In the genomic region with DNA sequence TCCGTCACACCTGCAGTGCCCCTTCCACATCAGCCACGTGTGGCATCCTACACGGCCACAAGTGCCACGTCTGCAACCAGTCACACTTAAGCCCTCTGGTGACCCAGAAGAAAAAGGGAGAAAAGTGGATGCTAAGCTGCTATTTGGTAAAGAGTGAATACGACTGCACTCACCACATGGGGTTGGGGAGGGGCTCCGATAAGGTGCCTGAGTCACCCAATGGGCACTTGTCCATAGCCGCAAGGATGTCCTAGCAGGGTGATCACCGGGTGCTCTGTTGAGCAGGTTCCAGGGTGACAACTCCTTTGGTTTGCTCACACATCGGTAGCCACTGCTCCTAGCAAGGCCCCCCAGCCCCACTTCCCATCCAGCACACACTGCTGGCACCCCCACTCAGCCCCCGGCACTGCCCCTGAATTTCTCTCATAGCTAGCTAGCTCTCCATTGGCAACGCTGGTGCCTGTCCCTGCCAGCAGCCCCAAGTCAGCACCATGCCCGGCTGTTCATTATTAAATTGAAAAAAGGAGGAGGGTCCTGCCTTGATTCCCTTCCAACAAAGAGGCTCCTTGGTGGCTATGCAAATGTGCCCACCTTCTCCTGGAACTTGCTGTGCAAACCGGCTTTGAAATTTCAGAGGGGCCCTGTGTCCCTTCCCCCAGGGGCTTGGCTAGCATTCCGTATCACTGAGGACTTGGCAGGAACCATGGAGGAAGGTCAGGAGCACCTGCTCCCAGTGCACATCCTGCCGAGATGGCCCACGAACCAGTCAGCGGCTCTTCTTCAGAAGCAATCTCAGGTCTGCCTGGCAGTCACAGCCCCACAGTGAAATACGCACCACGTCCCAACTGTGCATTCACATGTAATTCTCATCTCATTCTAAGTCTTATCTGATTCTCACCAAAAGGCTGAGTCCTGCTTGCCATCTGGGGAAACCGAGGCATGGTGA, we compare ENCODE assay signal across 1 cellular context.
TF ChIP-seq lines count a peak whose summit lies in the region.

No MANE protein-coding gene starts in this region.

TF ChIP-seq in HepG2, 621 proteins besides CTCF, POLR2A, EP300 and RAD21:
- 0 out of 2 replicates have a peak, but pooled peaks have one; percentile 1 for TF ChIP-seq ZNF33B (CRISPR knock-in tag; IDR thresholded peaks at IDR 0.05)
- TF ChIP-seq RFX5 (IDR thresholded peaks at IDR 0.05; ENCODE audit: low read depth, low read length): no peak
TF ChIP-seq in HepG2: peak in this region for 1.
